Comparison of ENCODE assay signal across 8 cellular contexts in genomic region chr16:3458278-3458851, GRCh38. TPM values are rescaled to one million over a fixed set of nuclear protein-coding genes. Genes with fewer than 3 reads are reported as not detected.
A peak's percentile ranks its signal among the peaks of the same experiment; 100 is the strongest.
DNase-seq lines count a peak whose midpoint lies in the region; ATAC-seq and TF ChIP-seq lines count a peak whose summit lies in the region.

No MANE protein-coding gene starts in this region.

- peak overlapping the region; percentile 89 for H3K4me3 Mint-ChIP-seq in activated T-cell treated with anti-CD3 and anti-CD28 coated beads, Interleukin-2, amount 50 U/mL, for 4 hours

- no peaks in the 10 kb centered on the region for H3K36me3 Mint-ChIP-seq in activated T-cell treated with anti-CD3 and anti-CD28 coated beads, Interleukin-2, amount 50 U/mL, for 4 hours (ENCODE audit: insufficient read depth)

- H2AFZ ChIP-seq in neuron (ENCODE audit: low read depth, low read length), result no peak overlapping the region

- peak overlapping the region; percentile 92 to 98 (median 95) for H3K27ac ChIP-seq in esophagus squamous epithelium

- H3K27me3 Mint-ChIP-seq in activated T-cell treated with anti-CD3 and anti-CD28 coated beads, Interleukin-2, amount 50 U/mL, for 4 hours (ENCODE audit: low read depth), result no peaks in the 10 kb centered on the region

- peak overlapping the region; percentile 59 to 91 (median 72) for H3K4me3 ChIP-seq in esophagus squamous epithelium
- peak overlapping the region; percentile 64 for H3K4me3 ChIP-seq in neuron (ENCODE audit: low read length)

- H3K9me3 ChIP-seq in esophagus squamous epithelium (no peaks in the 10 kb centered on the region), neuron (ENCODE audit: low read length) (no peaks in the 10 kb centered on the region)

- TF ChIP-seq CTCF in esophagus squamous epithelium (IDR thresholded peaks at IDR 0.05), result no peak

- no peaks in the 10 kb centered on the region for H3K27me3 ChIP-seq in esophagus squamous epithelium
- no peaks in the 10 kb centered on the region for H3K27me3 ChIP-seq in neuron (ENCODE audit: insufficient read depth, low read length)

- intact Hi-C loops in esophagus squamous epithelium (cut with DNase I), result no loop called here

- WGBS in esophagus squamous epithelium, 2 donors, result 0% methylated on average over 16 of the region's 47 CpGs; no CpG with 5 or more reads in 1 of the 2 donors

- peak in 1 of 2 donors; percentile 21 for ATAC-seq in activated T-cell treated with anti-CD3 and anti-CD28 coated beads, Interleukin-2, amount 50 U/mL, for 4 hours
- peak; percentile 10 for ATAC-seq in HG02981 (IDR thresholded peaks at IDR 0.05; ENCODE audit: unreplicated experiment)

- peaks cover 36 to 62% (median 45%) of the 10 kb centered on the region in 3 donors for H3K4me1 ChIP-seq in esophagus squamous epithelium
- H3K4me1 ChIP-seq in neuron (ENCODE audit: insufficient read depth, low read length), result peaks cover 31% of the 10 kb centered on the region

- DNase-seq in activated T-cell treated with anti-CD3 and anti-CD28 coated beads, Interleukin-2, amount 50 U/mL, for 4 hours, result no peak
- no peak for DNase-seq in activated T-cell treated with anti-CD3 and anti-CD28 coated beads for 4 hours
- peak; percentile 31 for DNase-seq in UCSD-AML1 (lab: John Stamatoyannopoulos, UW; ENCODE audit: unreplicated experiment)
- no peak for DNase-seq in esophagus squamous epithelium (lab: John Stamatoyannopoulos, UW)
- DNase-seq in COLO829 (ENCODE audit: low spot score), result no peak
- no peak for DNase-seq in NCI-H1694 treated with DMSO at 0.1 percent for 48 hours (lab: John Stamatoyannopoulos, UW)

- peaks cover 45% of the 10 kb centered on the region for H3K4me1 Mint-ChIP-seq in activated T-cell treated with anti-CD3 and anti-CD28 coated beads, Interleukin-2, amount 50 U/mL, for 4 hours (ENCODE audit: low read depth)

- H3K36me3 ChIP-seq in esophagus squamous epithelium (no peaks in the 10 kb centered on the region), neuron (ENCODE audit: insufficient read depth, low read length) (no peaks in the 10 kb centered on the region)

- H3K9me3 Mint-ChIP-seq in activated T-cell treated with anti-CD3 and anti-CD28 coated beads, Interleukin-2, amount 50 U/mL, for 4 hours, result no peaks in the 10 kb centered on the region

- TF ChIP-seq POLR2A in esophagus squamous epithelium (IDR thresholded peaks at IDR 0.05), result no peak

RNA-seq across cellular contexts. Expression of gene NAA60, which starts 14.9 kb away (rescaled TPM):
- 10 to 100 TPM; 27.3 to 29.3 (median 27.8) TPM for total RNA-seq in activated T-cell treated with anti-CD3 and anti-CD28 coated beads, Interleukin-2, amount 50 U/mL, for 4 hours
- total RNA-seq in esophagus squamous epithelium, result 10 to 100 TPM; 21.0 to 31.6 (median 23.7) TPM

RNA-seq across cellular contexts. Expression of gene ZNF597, which starts 15.1 kb away (rescaled TPM):
- total RNA-seq in activated T-cell treated with anti-CD3 and anti-CD28 coated beads, Interleukin-2, amount 50 U/mL, for 4 hours, result 1 to 10 TPM; 1.2 to 1.5 (median 1.3) TPM
- total RNA-seq in esophagus squamous epithelium, result 1 to 10 TPM in 3 of 4 donors, under 1 TPM in 1; 0.68 to 2.1 (median 1.0) TPM

RNA-seq across cellular contexts. Expression of gene C16orf90, which starts 36.9 kb away (rescaled TPM):
- total RNA-seq in activated T-cell treated with anti-CD3 and anti-CD28 coated beads, Interleukin-2, amount 50 U/mL, for 4 hours, result not detected
- not detected for total RNA-seq in esophagus squamous epithelium

RNA-seq across cellular contexts. Expression of gene CLUAP1, which starts 42.4 kb away (rescaled TPM):
- total RNA-seq in activated T-cell treated with anti-CD3 and anti-CD28 coated beads, Interleukin-2, amount 50 U/mL, for 4 hours, result 10 to 100 TPM; 12.0 to 15.0 (median 14.8) TPM
- total RNA-seq in esophagus squamous epithelium, result 10 to 100 TPM in 1 of 4 donors, 1 to 10 TPM in 3; 1.6 to 20.1 (median 5.6) TPM

RNA-seq across cellular contexts. Expression of gene ZNF174, which starts 57.4 kb away (rescaled TPM):
- 1 to 10 TPM; 8.9 to 10.0 (median 9.2) TPM for total RNA-seq in activated T-cell treated with anti-CD3 and anti-CD28 coated beads, Interleukin-2, amount 50 U/mL, for 4 hours
- total RNA-seq in esophagus squamous epithelium, result 10 to 100 TPM in 1 of 4 donors, 1 to 10 TPM in 3; 5.8 to 13.0 (median 9.3) TPM
